In the genomic region with DNA sequence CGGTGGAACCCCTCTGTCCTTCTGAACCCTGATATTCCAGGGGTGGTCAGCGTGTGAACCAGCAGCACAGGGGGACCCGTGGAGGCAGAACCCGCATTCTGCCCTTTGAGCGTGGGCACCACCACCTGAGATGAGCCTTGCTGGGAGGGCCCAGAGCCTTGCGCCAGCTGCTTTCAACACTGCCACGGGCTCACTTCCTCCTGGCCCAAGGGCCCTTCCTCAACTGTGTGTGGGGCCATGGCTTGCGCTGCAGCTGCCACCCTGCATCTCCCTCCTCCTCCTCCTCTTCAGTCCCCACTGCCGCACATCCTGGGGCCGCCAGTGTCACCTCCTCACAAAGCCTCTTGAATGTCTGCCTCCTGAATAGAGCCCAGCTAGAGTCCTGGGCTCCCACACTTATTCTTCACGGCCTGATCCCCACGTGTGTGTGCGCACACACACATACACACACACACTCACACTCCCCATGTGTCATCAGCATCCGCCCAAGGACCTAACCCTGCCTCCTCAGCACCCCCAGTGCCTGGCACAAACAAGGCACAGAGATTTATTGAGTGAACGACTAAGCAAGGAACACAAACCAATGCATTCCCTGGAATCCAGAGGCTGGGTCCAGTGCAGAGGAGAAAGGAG, we compare ENCODE assay signal across 14 cellular contexts. TPM values are rescaled to one million over a fixed set of nuclear protein-coding genes. Genes with fewer than 3 reads are reported as not detected.
DNase-seq lines count a peak whose midpoint lies in the region; ATAC-seq and TF ChIP-seq lines count a peak whose summit lies in the region.
"Had no signal": no experiment of that assay in that cellular context is flagged by ENCODE, and none has a peak within 500 bp of the region (broad histone marks: within the 10 kb centered on the region; RNA-seq: fewer than 3 reads in every experiment).

No MANE protein-coding gene starts in this region.

- ATAC-seq in GM18858 (IDR thresholded peaks at IDR 0.05; ENCODE audit: unreplicated experiment) (no peak), GM21786 (IDR thresholded peaks at IDR 0.05; ENCODE audit: unreplicated experiment) (no peak)
- ATAC-seq: gastrocnemius medialis, Panc1 had no signal

- H3K27ac ChIP-seq in cingulate gyrus (ENCODE audit: low read depth, low read length) (peak overlapping the region; percentile 1), osteoblast (ENCODE audit: low read depth, low read length) (no peak overlapping the region)
- H3K27ac ChIP-seq: gastrocnemius medialis, sigmoid colon had no signal

- H3K4me1 ChIP-seq in osteoblast (ENCODE audit: insufficient read depth, low read length): peaks cover 9% of the 10 kb centered on the region
- H3K4me1 ChIP-seq: gastrocnemius medialis had no signal

- H4K20me1 ChIP-seq in osteoblast (ENCODE audit: insufficient read depth, low read length): peaks cover 25% of the 10 kb centered on the region

- DNase-seq in GF-D8 (lab: John Stamatoyannopoulos, UW) (peak; percentile 59), NB4 (ENCODE audit: low read depth) (peak; percentile 66), osteoblast (ENCODE audit: insufficient read length, low spot score, missing footprints) (peak; percentile 72), NCI-H526 (lab: John Stamatoyannopoulos, UW) (no peak)
- DNase-seq: Calu3; effector CD4-positive, alpha-beta T cell; gastrocnemius medialis; NCI-H1092 treated with DMSO at 0.1 percent for 48 hours; NCI-H345; sigmoid colon had no signal

- H3K36me3 ChIP-seq in osteoblast (ENCODE audit: insufficient read depth, low read length): peaks cover 36% of the 10 kb centered on the region

- H3K4me2 ChIP-seq in osteoblast (ENCODE audit: insufficient read depth, low read length): no peak overlapping the region

- H2AFZ ChIP-seq in osteoblast (ENCODE audit: low read length): no peak overlapping the region

- no peak for TF ChIP-seq POLR2A in NB4 (IDR thresholded peaks at IDR 0.05; ENCODE audit: extremely low read depth, insufficient read length)

- TF ChIP-seq CTCF in NB4 (IDR thresholded peaks at IDR 0.05; ENCODE audit: low read depth, low read length) (no peak), osteoblast (IDR thresholded peaks at IDR 0.05; ENCODE audit: extremely low read depth, low read depth, low read length) (no peak)

- H3K79me2 ChIP-seq in osteoblast (ENCODE audit: insufficient read depth, low read length): peaks cover 48% of the 10 kb centered on the region

- H3K4me3 ChIP-seq in NB4 (ENCODE audit: low read depth, low read length): no peak overlapping the region
- no peak overlapping the region for H3K4me3 ChIP-seq in osteoblast (ENCODE audit: insufficient read depth, low read length)
- H3K4me3 ChIP-seq: gastrocnemius medialis, sigmoid colon had no signal

- H3K9me3 ChIP-seq in osteoblast (ENCODE audit: low read depth, low read length): no peaks in the 10 kb centered on the region
- H3K9me3 ChIP-seq: gastrocnemius medialis, sigmoid colon had no signal

- no peaks in the 10 kb centered on the region for H3K27me3 ChIP-seq in osteoblast (ENCODE audit: insufficient read depth, low read length)
- H3K27me3 ChIP-seq: gastrocnemius medialis, sigmoid colon had no signal

RNA-seq across cellular contexts. Expression of a gene that starts 26.9 kb away (rescaled TPM):
- 13.4 and 15.3 TPM in 2 replicates for total RNA-seq in osteoblast

RNA-seq across cellular contexts. Expression of a gene that starts 38.3 kb away (rescaled TPM):
- 10.9 and 14.1 TPM in 2 replicates for total RNA-seq in osteoblast

RNA-seq across cellular contexts. Expression of a gene that starts 55.3 kb away (rescaled TPM):
- 99.9 and 105 TPM in 2 replicates for total RNA-seq in osteoblast

RNA-seq across cellular contexts. Expression of a gene that starts 55.7 kb away (rescaled TPM):
- 0.72 and 1.2 TPM in 2 replicates for total RNA-seq in osteoblast

Comparison
In these comparisons a context has a peak if more than half of its experiments do, and no peak if none do; other contexts are left out.
1. DNase-seq: peak in GF-D8 (single experiment), NB4 (single experiment) and osteoblast (single experiment); none in NCI-H526 (0 of 2).